ENCODE assay signal across 11 cellular contexts in genomic region chr18:25493401-25493800, GRCh38.
"Had no signal": no experiment of that assay in that cellular context is flagged by ENCODE, and none has a peak within 500 bp of the region (broad histone marks: within the 10 kb centered on the region; RNA-seq: fewer than 3 reads in every experiment).

No MANE protein-coding gene starts in this region.

- H3K36me3 ChIP-seq: HAP-1 had no signal

- H3K4me2 ChIP-seq: GM23338 had no signal

- H3K27ac Mint-ChIP-seq: GM23338, H9, HFFc6 had no signal

- H2AFZ ChIP-seq: GM23248, GM23338 had no signal

- H3K27ac ChIP-seq: GM23248 had no signal

- H3K4me3 ChIP-seq: GM23248, GM23338, HAP-1 had no signal

- FAIRE-seq: H1, H54 had no signal

- H3K9ac ChIP-seq: GM23248 had no signal

- H3K9me3 ChIP-seq: HAP-1 had no signal

- H3K4me1 ChIP-seq: HAP-1 had no signal

- ATAC-seq: GM23338, HCT116 had no signal

- DNase-seq: GM23248, GOT3, H7, H9, HCEC 1CT, HFFc6 had no signal
